ENCODE assay signal across 19 cellular contexts in the genomic region with DNA sequence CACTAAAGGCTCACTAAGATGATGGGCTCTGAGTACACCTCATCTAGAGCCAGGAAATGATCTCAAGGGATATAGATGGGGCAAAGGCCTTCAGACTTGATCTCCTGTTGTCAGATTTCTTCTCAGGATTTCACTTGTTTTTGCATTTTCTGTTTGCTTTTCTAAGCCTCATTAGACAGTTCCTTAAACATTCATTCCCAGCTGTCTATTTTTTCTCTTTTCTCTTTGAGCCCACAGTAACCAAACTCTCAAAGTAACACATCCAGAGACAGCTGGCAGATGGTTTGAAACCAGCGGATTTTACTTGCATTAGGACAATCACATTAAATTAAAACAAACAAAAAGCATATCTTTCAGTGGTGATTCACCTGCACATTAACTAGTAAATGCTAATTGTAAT. TPM values are rescaled to one million over a fixed set of nuclear protein-coding genes. Genes with fewer than 3 reads are reported as not detected.
DNase-seq lines count a peak whose midpoint lies in the region; FAIRE-seq lines count a peak whose summit lies in the region.
"Had no signal": no experiment of that assay in that cellular context is flagged by ENCODE, and none has a peak within 500 bp of the region (broad histone marks: within the 10 kb centered on the region; RNA-seq: fewer than 3 reads in every experiment).

No MANE protein-coding gene starts in this region.

- peak; percentile 64 for DNase-seq in NCI-H2171 treated with DMSO at 0.1 percent for 48 hours (lab: John Stamatoyannopoulos, UW)
- DNase-seq in NCI-H2171 (lab: John Stamatoyannopoulos, UW): no peak
- peak; percentile 25 to 76 for DNase-seq in SJCRH30
- no peak for DNase-seq in activated CD4-positive, alpha-beta T cell treated with anti-CD3 and anti-CD28 coated beads for 4 hours
- no peak for DNase-seq in activated CD4-positive, alpha-beta T cell treated with anti-CD3 and anti-CD28 coated beads, Interleukin-2, amount 50 U/mL, for 4 hours
- DNase-seq: DMS79; IMR-90; NCI-H1105 treated with DMSO at 0.1 percent for 48 hours; NCI-H187; NCI-H526 treated with DMSO at 0.1 percent for 48 hours; NK-92 treated with Interleukin-12 subunit alpha and Interleukin-12 subunit beta, amount 100 ng/mL, for 24 hours; T-cell had no signal

- H3K27ac ChIP-seq in SJCRH30 (no peak overlapping the region), subcutaneous abdominal adipose tissue (ENCODE audit: low read depth, low read length) (peak overlapping the region; percentile 38)
- H3K27ac ChIP-seq: KMS-11, Peyer's patch had no signal

- H3K4me1 ChIP-seq in SJCRH30: peaks cover 3% of the 10 kb centered on the region; the same call in 1 of the 2 replicates
- peaks cover 0 to 18% (median 7%) of the 10 kb centered on the region in 5 donors for H3K4me1 ChIP-seq in subcutaneous abdominal adipose tissue (ENCODE audit: control insufficient read depth in 5 of 5, insufficient read depth in 5 of 5, low read length in 5 of 5)
- H3K4me1 ChIP-seq: Peyer's patch had no signal

- no peak overlapping the region for H3K9ac ChIP-seq in subcutaneous abdominal adipose tissue (ENCODE audit: low read length in 5 of 5)
- H3K9ac ChIP-seq: KMS-11 had no signal

- H3K36me3 ChIP-seq in SJCRH30: no peaks in the 10 kb centered on the region
- no peaks in the 10 kb centered on the region for H3K36me3 ChIP-seq in subcutaneous abdominal adipose tissue (ENCODE audit: control insufficient read depth in 5 of 5, insufficient read depth in 5 of 5, low read length in 5 of 5)
- H3K36me3 ChIP-seq: Peyer's patch had no signal

- H3K27me3 ChIP-seq in SJCRH30 (peaks cover 9% of the 10 kb centered on the region), subcutaneous abdominal adipose tissue (ENCODE audit: control insufficient read depth in 5 of 5, insufficient read depth in 4 of 5, low read length in 5 of 5) (peaks cover 0 to 3% (median 0%) of the 10 kb centered on the region in 5 donors)
- H3K27me3 ChIP-seq: Peyer's patch had no signal

- peak; percentile 81 for FAIRE-seq in islet of Langerhans (lab: Jason Lieb, UNC)
- FAIRE-seq: A204.1, GM19239, H1 had no signal

- no peak overlapping the region for H3K4me3 ChIP-seq in SJCRH30
- H3K4me3 ChIP-seq in subcutaneous abdominal adipose tissue (ENCODE audit: low read depth in 1 of 5, low read length in 5 of 5): no peak overlapping the region
- H3K4me3 ChIP-seq: Peyer's patch had no signal

- H3K9me3 ChIP-seq in SJCRH30 (replicated peaks) (no peaks in the 10 kb centered on the region), subcutaneous abdominal adipose tissue (ENCODE audit: control insufficient read depth in 5 of 5, low read length in 5 of 5) (no peaks in the 10 kb centered on the region)
- H3K9me3 ChIP-seq: Peyer's patch had no signal

RNA-seq across cellular contexts. Expression of a gene that starts 28.3 kb away (rescaled TPM):
- total RNA-seq in SJCRH30 (2014; rRNA removed; shearing (Covaris generic)): 46.4 and 46.9 TPM in 2 replicates

Comparison
In these comparisons a context has a peak if more than half of its experiments do, and no peak if none do; other contexts are left out.
1. DNase-seq: peak in NCI-H2171 treated with DMSO at 0.1 percent for 48 hours (single experiment) and SJCRH30 (2 of 2); none in NCI-H2171 (single experiment), activated CD4-positive, alpha-beta T cell treated with anti-CD3 and anti-CD28 coated beads for 4 hours (0 of 2) and activated CD4-positive, alpha-beta T cell treated with anti-CD3 and anti-CD28 coated beads, Interleukin-2, amount 50 U/mL, for 4 hours (0 of 2).